1 cellular context compared by ENCODE assay signal in the genomic region with DNA sequence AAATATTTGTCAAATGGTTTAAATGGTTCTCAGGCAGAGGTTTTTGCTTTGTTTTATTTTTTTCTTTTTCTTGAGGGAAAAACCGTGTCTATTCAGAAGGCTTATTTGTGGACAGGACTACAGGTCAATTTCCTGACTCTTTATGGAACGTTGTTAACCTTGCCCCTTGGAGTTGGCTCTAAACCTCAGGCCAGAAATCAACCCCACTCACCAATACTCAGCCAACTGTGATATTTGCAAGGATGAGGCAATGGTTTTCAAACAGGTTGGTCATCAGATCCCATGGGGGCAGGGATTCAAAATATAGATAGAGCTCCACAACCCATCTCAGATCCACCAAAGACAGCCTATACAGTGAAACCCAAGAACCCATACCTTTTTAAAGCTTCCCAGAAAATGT.
TF ChIP-seq lines count a peak whose summit lies in the region.

No MANE protein-coding gene starts in this region.

TF ChIP-seq in HepG2, 621 proteins besides CTCF, POLR2A, EP300 and RAD21 (continued from another document and continues in another):
- TF ChIP-seq, protein P1, sequence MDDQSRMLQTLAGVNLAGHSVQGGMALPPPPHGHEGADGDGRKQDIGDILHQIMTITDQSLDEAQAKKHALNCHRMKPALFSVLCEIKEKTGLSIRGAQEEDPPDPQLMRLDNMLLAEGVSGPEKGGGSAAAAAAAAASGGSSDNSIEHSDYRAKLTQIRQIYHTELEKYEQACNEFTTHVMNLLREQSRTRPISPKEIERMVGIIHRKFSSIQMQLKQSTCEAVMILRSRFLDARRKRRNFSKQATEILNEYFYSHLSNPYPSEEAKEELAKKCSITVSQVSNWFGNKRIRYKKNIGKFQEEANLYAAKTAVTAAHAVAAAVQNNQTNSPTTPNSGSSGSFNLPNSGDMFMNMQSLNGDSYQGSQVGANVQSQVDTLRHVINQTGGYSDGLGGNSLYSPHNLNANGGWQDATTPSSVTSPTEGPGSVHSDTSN (CRISPR knock-in tag; IDR thresholded peaks at IDR 0.05; ENCODE audit: borderline replicate concordance), result no peak
- no peak for TF ChIP-seq HOXA9 (CRISPR knock-in tag; IDR thresholded peaks at IDR 0.05; ENCODE audit: borderline replicate concordance)
- TF ChIP-seq RNF2 (conservative IDR thresholded peaks at IDR 0.05; ENCODE audit: low read depth), result no peak
- no peak for TF ChIP-seq MIER2 (CRISPR knock-in tag; IDR thresholded peaks at IDR 0.05)
- TF ChIP-seq, protein P2, sequence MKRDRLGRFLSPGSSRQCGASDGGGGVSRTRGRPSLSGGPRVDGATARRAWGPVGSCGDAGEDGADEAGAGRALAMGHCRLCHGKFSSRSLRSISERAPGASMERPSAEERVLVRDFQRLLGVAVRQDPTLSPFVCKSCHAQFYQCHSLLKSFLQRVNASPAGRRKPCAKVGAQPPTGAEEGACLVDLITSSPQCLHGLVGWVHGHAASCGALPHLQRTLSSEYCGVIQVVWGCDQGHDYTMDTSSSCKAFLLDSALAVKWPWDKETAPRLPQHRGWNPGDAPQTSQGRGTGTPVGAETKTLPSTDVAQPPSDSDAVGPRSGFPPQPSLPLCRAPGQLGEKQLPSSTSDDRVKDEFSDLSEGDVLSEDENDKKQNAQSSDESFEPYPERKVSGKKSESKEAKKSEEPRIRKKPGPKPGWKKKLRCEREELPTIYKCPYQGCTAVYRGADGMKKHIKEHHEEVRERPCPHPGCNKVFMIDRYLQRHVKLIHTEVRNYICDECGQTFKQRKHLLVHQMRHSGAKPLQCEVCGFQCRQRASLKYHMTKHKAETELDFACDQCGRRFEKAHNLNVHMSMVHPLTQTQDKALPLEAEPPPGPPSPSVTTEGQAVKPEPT (CRISPR knock-in tag; IDR thresholded peaks at IDR 0.05; ENCODE audit: low read depth), result no peak
- TF ChIP-seq ZNF382 (CRISPR knock-in tag; IDR thresholded peaks at IDR 0.05; ENCODE audit: borderline replicate concordance), result no peak
- TF ChIP-seq ZNF556 (CRISPR knock-in tag; IDR thresholded peaks at IDR 0.05; ENCODE audit: borderline replicate concordance), result no peak
- peak; percentile 43; the same call in 1 of the 2 replicates for TF ChIP-seq HDAC1 (CRISPR knock-in tag; IDR thresholded peaks at IDR 0.05)
- no peak for TF ChIP-seq NR2C2 (CRISPR knock-in tag; IDR thresholded peaks at IDR 0.05; ENCODE audit: borderline replicate concordance)
- TF ChIP-seq ZNF577 (CRISPR knock-in tag; IDR thresholded peaks at IDR 0.05; ENCODE audit: borderline replicate concordance, low read depth), result no peak
- 0 out of 2 replicates have a peak, but pooled peaks have one; percentile 36 for TF ChIP-seq FOXO1 (CRISPR knock-in tag; IDR thresholded peaks at IDR 0.05)
- no peak for TF ChIP-seq HES4 (CRISPR knock-in tag; IDR thresholded peaks at IDR 0.05; ENCODE audit: borderline replicate concordance)
- TF ChIP-seq, protein P3, sequence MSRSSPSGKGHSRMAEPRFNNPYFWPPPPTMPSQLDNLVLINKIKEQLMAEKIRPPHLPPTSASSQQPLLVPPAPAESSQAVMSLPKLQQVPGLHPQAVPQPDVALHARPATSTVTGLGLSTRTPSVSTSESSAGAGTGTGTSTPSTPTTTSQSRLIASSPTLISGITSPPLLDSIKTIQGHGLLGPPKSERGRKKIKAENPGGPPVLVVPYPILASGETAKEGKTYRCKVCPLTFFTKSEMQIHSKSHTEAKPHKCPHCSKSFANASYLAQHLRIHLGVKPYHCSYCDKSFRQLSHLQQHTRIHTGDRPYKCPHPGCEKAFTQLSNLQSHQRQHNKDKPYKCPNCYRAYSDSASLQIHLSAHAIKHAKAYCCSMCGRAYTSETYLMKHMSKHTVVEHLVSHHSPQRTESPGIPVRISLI (CRISPR knock-in tag; IDR thresholded peaks at IDR 0.05; ENCODE audit: borderline replicate concordance), result peak; percentile 52; the same call in 1 of the 2 replicates
- TF ChIP-seq ZNF496 (CRISPR knock-in tag; IDR thresholded peaks at IDR 0.05; ENCODE audit: insufficient replicate concordance), result no peak
- no peak for TF ChIP-seq NFYB (CRISPR knock-in tag; IDR thresholded peaks at IDR 0.05)
- TF ChIP-seq REL (CRISPR knock-in tag; conservative IDR thresholded peaks at IDR 0.05), result no peak
- no peak for TF ChIP-seq TOPORS (CRISPR knock-in tag; IDR thresholded peaks at IDR 0.05)
- TF ChIP-seq ZNF709 (CRISPR knock-in tag; IDR thresholded peaks at IDR 0.05), result no peak
- TF ChIP-seq HOXA3 (CRISPR knock-in tag; IDR thresholded peaks at IDR 0.05), result no peak; the same call in 1 of the 2 replicates
- TF ChIP-seq ZBTB3 (CRISPR knock-in tag; IDR thresholded peaks at IDR 0.05; ENCODE audit: borderline replicate concordance, low read depth), result no peak
- TF ChIP-seq ZNF207 (IDR thresholded peaks at IDR 0.05; ENCODE audit: borderline replicate concordance), result no peak
- TF ChIP-seq DMAP1 (CRISPR knock-in tag; IDR thresholded peaks at IDR 0.05), result no peak
- TF ChIP-seq, protein P4, sequence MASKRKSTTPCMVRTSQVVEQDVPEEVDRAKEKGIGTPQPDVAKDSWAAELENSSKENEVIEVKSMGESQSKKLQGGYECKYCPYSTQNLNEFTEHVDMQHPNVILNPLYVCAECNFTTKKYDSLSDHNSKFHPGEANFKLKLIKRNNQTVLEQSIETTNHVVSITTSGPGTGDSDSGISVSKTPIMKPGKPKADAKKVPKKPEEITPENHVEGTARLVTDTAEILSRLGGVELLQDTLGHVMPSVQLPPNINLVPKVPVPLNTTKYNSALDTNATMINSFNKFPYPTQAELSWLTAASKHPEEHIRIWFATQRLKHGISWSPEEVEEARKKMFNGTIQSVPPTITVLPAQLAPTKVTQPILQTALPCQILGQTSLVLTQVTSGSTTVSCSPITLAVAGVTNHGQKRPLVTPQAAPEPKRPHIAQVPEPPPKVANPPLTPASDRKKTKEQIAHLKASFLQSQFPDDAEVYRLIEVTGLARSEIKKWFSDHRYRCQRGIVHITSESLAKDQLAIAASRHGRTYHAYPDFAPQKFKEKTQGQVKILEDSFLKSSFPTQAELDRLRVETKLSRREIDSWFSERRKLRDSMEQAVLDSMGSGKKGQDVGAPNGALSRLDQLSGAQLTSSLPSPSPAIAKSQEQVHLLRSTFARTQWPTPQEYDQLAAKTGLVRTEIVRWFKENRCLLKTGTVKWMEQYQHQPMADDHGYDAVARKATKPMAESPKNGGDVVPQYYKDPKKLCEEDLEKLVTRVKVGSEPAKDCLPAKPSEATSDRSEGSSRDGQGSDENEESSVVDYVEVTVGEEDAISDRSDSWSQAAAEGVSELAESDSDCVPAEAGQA (IDR thresholded peaks at IDR 0.05; ENCODE audit: low read depth), result no peak
- TF ChIP-seq, protein P4 (CRISPR knock-in tag; IDR thresholded peaks at IDR 0.05; ENCODE audit: borderline replicate concordance), result no peak
- TF ChIP-seq ZNF780A (CRISPR knock-in tag; IDR thresholded peaks at IDR 0.05), result no peak
- TF ChIP-seq, protein P5, sequence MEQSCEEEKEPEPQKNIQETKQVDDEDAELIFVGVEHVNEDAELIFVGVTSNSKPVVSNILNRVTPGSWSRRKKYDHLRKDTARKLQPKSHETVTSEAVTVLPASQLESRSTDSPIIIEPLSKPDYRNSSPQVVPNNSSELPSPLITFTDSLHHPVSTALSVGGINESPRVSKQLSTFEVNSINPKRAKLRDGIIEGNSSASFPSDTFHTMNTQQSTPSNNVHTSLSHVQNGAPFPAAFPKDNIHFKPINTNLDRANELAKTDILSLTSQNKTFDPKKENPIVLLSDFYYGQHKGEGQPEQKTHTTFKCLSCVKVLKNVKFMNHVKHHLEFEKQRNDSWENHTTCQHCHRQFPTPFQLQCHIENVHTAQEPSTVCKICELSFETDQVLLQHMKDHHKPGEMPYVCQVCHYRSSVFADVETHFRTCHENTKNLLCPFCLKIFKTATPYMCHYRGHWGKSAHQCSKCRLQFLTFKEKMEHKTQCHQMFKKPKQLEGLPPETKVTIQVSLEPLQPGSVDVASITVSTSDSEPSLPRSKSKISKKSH (CRISPR knock-in tag; IDR thresholded peaks at IDR 0.05; ENCODE audit: borderline replicate concordance), result no peak
- TF ChIP-seq FOXA1 (IDR thresholded peaks at IDR 0.05), result no peak
- no peak for TF ChIP-seq FOXA1 (CRISPR knock-in tag; IDR thresholded peaks at IDR 0.05)
- no peak for TF ChIP-seq SYNCRIP (IDR thresholded peaks at IDR 0.05; ENCODE audit: insufficient read depth, low read depth, low read length)
- TF ChIP-seq ZFY (CRISPR knock-in tag; IDR thresholded peaks at IDR 0.05), result no peak
- no peak for TF ChIP-seq ZNF567 (CRISPR knock-in tag; IDR thresholded peaks at IDR 0.05; ENCODE audit: borderline replicate concordance)
- no peak for TF ChIP-seq RFXAP (CRISPR knock-in tag; IDR thresholded peaks at IDR 0.05; ENCODE audit: borderline replicate concordance)
- no peak for TF ChIP-seq ZNF234 (CRISPR knock-in tag; conservative IDR thresholded peaks at IDR 0.05)
- TF ChIP-seq, protein P6, sequence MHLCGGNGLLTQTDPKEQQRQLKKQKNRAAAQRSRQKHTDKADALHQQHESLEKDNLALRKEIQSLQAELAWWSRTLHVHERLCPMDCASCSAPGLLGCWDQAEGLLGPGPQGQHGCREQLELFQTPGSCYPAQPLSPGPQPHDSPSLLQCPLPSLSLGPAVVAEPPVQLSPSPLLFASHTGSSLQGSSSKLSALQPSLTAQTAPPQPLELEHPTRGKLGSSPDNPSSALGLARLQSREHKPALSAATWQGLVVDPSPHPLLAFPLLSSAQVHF (CRISPR knock-in tag; IDR thresholded peaks at IDR 0.05), result no peak
- TF ChIP-seq, protein P7, sequence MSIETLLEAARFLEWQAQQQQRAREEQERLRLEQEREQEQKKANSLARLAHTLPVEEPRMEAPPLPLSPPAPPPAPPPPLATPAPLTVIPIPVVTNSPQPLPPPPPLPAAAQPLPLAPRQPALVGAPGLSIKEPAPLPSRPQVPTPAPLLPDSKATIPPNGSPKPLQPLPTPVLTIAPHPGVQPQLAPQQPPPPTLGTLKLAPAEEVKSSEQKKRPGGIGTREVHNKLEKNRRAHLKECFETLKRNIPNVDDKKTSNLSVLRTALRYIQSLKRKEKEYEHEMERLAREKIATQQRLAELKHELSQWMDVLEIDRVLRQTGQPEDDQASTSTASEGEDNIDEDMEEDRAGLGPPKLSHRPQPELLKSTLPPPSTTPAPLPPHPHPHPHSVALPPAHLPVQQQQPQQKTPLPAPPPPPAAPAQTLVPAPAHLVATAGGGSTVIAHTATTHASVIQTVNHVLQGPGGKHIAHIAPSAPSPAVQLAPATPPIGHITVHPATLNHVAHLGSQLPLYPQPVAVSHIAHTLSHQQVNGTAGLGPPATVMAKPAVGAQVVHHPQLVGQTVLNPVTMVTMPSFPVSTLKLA (IDR thresholded peaks at IDR 0.05), result no peak
- no peak for TF ChIP-seq ZNF775 (CRISPR knock-in tag; IDR thresholded peaks at IDR 0.05; ENCODE audit: borderline replicate concordance)
- TF ChIP-seq, protein P8, sequence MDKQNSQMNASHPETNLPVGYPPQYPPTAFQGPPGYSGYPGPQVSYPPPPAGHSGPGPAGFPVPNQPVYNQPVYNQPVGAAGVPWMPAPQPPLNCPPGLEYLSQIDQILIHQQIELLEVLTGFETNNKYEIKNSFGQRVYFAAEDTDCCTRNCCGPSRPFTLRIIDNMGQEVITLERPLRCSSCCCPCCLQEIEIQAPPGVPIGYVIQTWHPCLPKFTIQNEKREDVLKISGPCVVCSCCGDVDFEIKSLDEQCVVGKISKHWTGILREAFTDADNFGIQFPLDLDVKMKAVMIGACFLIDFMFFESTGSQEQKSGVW (CRISPR knock-in tag; IDR thresholded peaks at IDR 0.05; ENCODE audit: borderline replicate concordance), result no peak
- TF ChIP-seq, protein P9, sequence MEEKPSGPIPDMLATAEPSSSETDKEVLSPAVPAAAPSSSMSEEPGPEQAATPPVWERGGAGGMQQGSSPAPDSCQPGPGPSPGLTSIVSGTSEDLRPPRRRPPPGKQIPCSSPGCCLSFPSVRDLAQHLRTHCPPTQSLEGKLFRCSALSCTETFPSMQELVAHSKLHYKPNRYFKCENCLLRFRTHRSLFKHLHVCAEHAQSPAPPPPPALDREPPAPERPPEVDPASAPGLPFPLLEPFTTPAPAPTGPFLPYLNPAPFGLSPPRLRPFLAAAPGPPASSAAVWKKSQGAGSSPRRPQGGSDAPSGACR (CRISPR knock-in tag; IDR thresholded peaks at IDR 0.05), result no peak
- TF ChIP-seq ZNF180 (CRISPR knock-in tag; IDR thresholded peaks at IDR 0.05; ENCODE audit: borderline replicate concordance, low read depth), result no peak
- TF ChIP-seq HMG20B (CRISPR knock-in tag; conservative IDR thresholded peaks at IDR 0.05), result no peak
- TF ChIP-seq, protein P10, sequence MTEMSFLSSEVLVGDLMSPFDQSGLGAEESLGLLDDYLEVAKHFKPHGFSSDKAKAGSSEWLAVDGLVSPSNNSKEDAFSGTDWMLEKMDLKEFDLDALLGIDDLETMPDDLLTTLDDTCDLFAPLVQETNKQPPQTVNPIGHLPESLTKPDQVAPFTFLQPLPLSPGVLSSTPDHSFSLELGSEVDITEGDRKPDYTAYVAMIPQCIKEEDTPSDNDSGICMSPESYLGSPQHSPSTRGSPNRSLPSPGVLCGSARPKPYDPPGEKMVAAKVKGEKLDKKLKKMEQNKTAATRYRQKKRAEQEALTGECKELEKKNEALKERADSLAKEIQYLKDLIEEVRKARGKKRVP (CRISPR knock-in tag; IDR thresholded peaks at IDR 0.05), result 0 out of 4 replicates have a peak, but pooled peaks of 1 of the 2 experiments have one; percentile 53
- no peak for TF ChIP-seq YEATS4 (CRISPR knock-in tag; IDR thresholded peaks at IDR 0.05; ENCODE audit: borderline replicate concordance)
- no peak for TF ChIP-seq ELF4 (CRISPR knock-in tag; IDR thresholded peaks at IDR 0.05; ENCODE audit: borderline replicate concordance)
- no peak for TF ChIP-seq CREB1 (IDR thresholded peaks at IDR 0.05)
- 0 out of 2 replicates have a peak, but pooled peaks have one; percentile 13 for TF ChIP-seq CREB1 (CRISPR knock-in tag; IDR thresholded peaks at IDR 0.05)
- TF ChIP-seq, protein P11, sequence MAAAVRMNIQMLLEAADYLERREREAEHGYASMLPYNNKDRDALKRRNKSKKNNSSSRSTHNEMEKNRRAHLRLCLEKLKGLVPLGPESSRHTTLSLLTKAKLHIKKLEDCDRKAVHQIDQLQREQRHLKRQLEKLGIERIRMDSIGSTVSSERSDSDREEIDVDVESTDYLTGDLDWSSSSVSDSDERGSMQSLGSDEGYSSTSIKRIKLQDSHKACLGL (CRISPR knock-in tag; IDR thresholded peaks at IDR 0.05), result no peak
- TF ChIP-seq SRY (CRISPR knock-in tag; IDR thresholded peaks at IDR 0.05), result no peak
- peak; percentile 46; the same call in 1 of the 2 replicates for TF ChIP-seq SALL1 (CRISPR knock-in tag; IDR thresholded peaks at IDR 0.05)
